24 cellular contexts compared by ENCODE assay signal in the genomic region with DNA sequence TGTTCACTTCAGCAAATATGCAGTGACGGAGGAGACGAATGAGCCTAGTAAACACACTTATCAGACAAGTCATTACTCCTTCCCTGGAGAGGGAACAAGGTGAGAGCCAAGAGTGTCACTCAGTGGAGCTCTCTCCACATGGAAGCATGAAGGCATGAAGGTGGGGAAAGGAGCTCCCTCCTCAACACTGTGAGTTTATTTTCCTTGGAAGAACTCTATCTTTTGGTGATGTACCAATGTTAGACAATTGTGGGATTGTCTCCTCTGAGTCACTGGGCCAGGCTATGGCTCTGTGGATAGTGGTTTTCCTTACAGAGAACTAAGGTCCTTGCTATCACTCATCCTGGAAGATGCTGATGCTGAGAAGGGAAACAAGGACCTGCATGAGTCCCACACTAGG.
"Had no signal": no experiment of that assay in that cellular context is flagged by ENCODE, and none has a peak within 500 bp of the region (broad histone marks: within the 10 kb centered on the region; RNA-seq: fewer than 3 reads in every experiment).

No MANE protein-coding gene starts in this region.

- H3K4me3 ChIP-seq: cardiac muscle cell, MG63 had no signal

- ATAC-seq: PC-3 had no signal

- H3K27ac ChIP-seq: cardiac muscle cell, WERI-Rb-1 had no signal

- H3K27me3 Mint-ChIP-seq: activated CD4-positive, alpha-beta memory T cell treated with anti-CD3 and anti-CD28 coated beads, Interleukin-2, amount 10 ng/mL, durations not matched to agents 7 days and 5 days had no signal

- H3K4me1 Mint-ChIP-seq: activated CD4-positive, alpha-beta memory T cell treated with anti-CD3 and anti-CD28 coated beads, Interleukin-2, amount 10 ng/mL, durations not matched to agents 7 days and 5 days; activated T-helper 17 cell treated with anti-CD3 and anti-CD28 coated beads, Interleukin-2, amount 50 U/mL, for 72 hours had no signal

- H3K9me3 ChIP-seq: MG63 had no signal

- H3K27me3 ChIP-seq: cardiac muscle cell, MG63 had no signal

- H3K27ac Mint-ChIP-seq: activated CD4-positive, alpha-beta memory T cell treated with anti-CD3 and anti-CD28 coated beads, Interleukin-2, amount 10 ng/mL, durations not matched to agents 7 days and 5 days; activated CD4-positive, alpha-beta T cell treated with anti-CD3 and anti-CD28 coated beads for 36 hours; activated naive CD4-positive, alpha-beta T cell treated with anti-CD3 and anti-CD28 coated beads for 36 hours; activated naive CD8-positive, alpha-beta T cell had no signal

- DNase-seq: activated CD4-positive, alpha-beta memory T cell treated with anti-CD3 and anti-CD28 coated beads, Interleukin-2, amount 10 ng/mL, durations not matched to agents 7 days and 5 days; activated CD4-positive, alpha-beta T cell treated with anti-CD3 and anti-CD28 coated beads for 36 hours; activated CD4-positive, alpha-beta T cell treated with anti-CD3 and anti-CD28 coated beads, Interleukin-2, amount 50 U/mL, for 1 hour; activated gamma-delta T cell; activated naive CD4-positive, alpha-beta T cell treated with anti-CD3 and anti-CD28 coated beads for 36 hours; activated T-cell treated with anti-CD3 and anti-CD28 coated beads for 4 hours; activated T-cell treated with anti-CD3 and anti-CD28 coated beads, Interleukin-2, amount 50 U/mL, for 48 hours; amygdala; cerebellar nuclear complex; MG63; NCI-H1105; NCI-H1436 treated with DMSO at 0.1 percent for 48 hours; NCI-H187; NCI-H2081; NCI-H446; NCI-H524; PC-3; SIG-M5; T-helper 1 cell; WERI-Rb-1 had no signal

- H3K36me3 ChIP-seq: cardiac muscle cell, MG63, WERI-Rb-1 had no signal

- H3K4me3 Mint-ChIP-seq: activated CD4-positive, alpha-beta memory T cell treated with anti-CD3 and anti-CD28 coated beads, Interleukin-2, amount 10 ng/mL, durations not matched to agents 7 days and 5 days; activated CD4-positive, alpha-beta T cell treated with anti-CD3 and anti-CD28 coated beads for 36 hours; activated naive CD4-positive, alpha-beta T cell treated with anti-CD3 and anti-CD28 coated beads for 36 hours; activated naive CD8-positive, alpha-beta T cell; activated T-helper 17 cell treated with anti-CD3 and anti-CD28 coated beads, Interleukin-2, amount 50 U/mL, for 72 hours had no signal

- FAIRE-seq: RCC 7860 had no signal
